Comparison of ENCODE assay signal across 9 cellular contexts in genomic region chr2:188979119-188979729, GRCh38. TPM values are rescaled to one million over a fixed set of nuclear protein-coding genes. Genes with fewer than 3 reads are reported as not detected.
DNase-seq lines count a peak whose midpoint lies in the region; ATAC-seq and TF ChIP-seq lines count a peak whose summit lies in the region.
"Had no signal": no experiment of that assay in that cellular context is flagged by ENCODE, and none has a peak within 500 bp of the region (broad histone marks: within the 10 kb centered on the region; RNA-seq: fewer than 3 reads in every experiment).

No MANE protein-coding gene starts in this region.

- DNase-seq in activated CD4-positive, alpha-beta T cell treated with anti-CD3 and anti-CD28 coated beads, Interleukin-2, amount 10 ng/mL, durations not matched to agents 24 days and 14 days = no peak
- DNase-seq in activated CD4-positive, alpha-beta T cell treated with anti-CD3 and anti-CD28 coated beads for 4 hours = no peak
- DNase-seq in chondrocyte (ENCODE audit: low spot score) = no peak
- DNase-seq in stimulated activated naive CD8-positive, alpha-beta T cell treated with anti-CD3 and anti-CD28 coated beads, Interleukin-15, amount 100 ng/mL, for 72 hours = no peak
- no peak for DNase-seq in NCI-H2107 (lab: John Stamatoyannopoulos, UW)
- DNase-seq in G401 (ENCODE audit: low spot score) = no peak
- DNase-seq: activated CD4-positive, alpha-beta T cell treated with anti-CD3 and anti-CD28 coated beads for 1 hour had no signal

- ATAC-seq in HG02970 (IDR thresholded peaks at IDR 0.05; ENCODE audit: low FRiP score, unreplicated experiment) (peak; percentile 14), HG03196 (IDR thresholded peaks at IDR 0.05; ENCODE audit: unreplicated experiment) (no peak)
- peak; percentile 51 for ATAC-seq in stimulated activated naive CD8-positive, alpha-beta T cell treated with anti-CD3 and anti-CD28 coated beads, Interleukin-15, amount 100 ng/mL, for 72 hours

- H3K9me3 Mint-ChIP-seq in activated CD4-positive, alpha-beta T cell treated with anti-CD3 and anti-CD28 coated beads, Interleukin-2, amount 10 ng/mL, durations not matched to agents 24 days and 14 days = no peaks in the 10 kb centered on the region
- no peaks in the 10 kb centered on the region for H3K9me3 Mint-ChIP-seq in chondrocyte (ENCODE audit: low read depth)
- no peaks in the 10 kb centered on the region for H3K9me3 Mint-ChIP-seq in stimulated activated naive CD8-positive, alpha-beta T cell treated with anti-CD3 and anti-CD28 coated beads, Interleukin-15, amount 100 ng/mL, for 72 hours

- peak overlapping the region; percentile 85 for H3K27ac Mint-ChIP-seq in activated CD4-positive, alpha-beta T cell treated with anti-CD3 and anti-CD28 coated beads, Interleukin-2, amount 10 ng/mL, durations not matched to agents 24 days and 14 days
- peak overlapping the region; percentile 99 for H3K27ac Mint-ChIP-seq in chondrocyte (ENCODE audit: unreplicated experiment)
- H3K27ac Mint-ChIP-seq in stimulated activated naive CD8-positive, alpha-beta T cell treated with anti-CD3 and anti-CD28 coated beads, Interleukin-15, amount 100 ng/mL, for 72 hours = peak overlapping the region; percentile 83 to 94

- no peak for TF ChIP-seq CTCF in chondrocyte (IDR thresholded peaks at IDR 0.05)

- peak overlapping the region; percentile 34 for H3K4me3 Mint-ChIP-seq in activated CD4-positive, alpha-beta T cell treated with anti-CD3 and anti-CD28 coated beads, Interleukin-2, amount 10 ng/mL, durations not matched to agents 24 days and 14 days
- H3K4me3 Mint-ChIP-seq in chondrocyte (ENCODE audit: unreplicated experiment) = peak overlapping the region; percentile 100
- H3K4me3 Mint-ChIP-seq in stimulated activated naive CD8-positive, alpha-beta T cell treated with anti-CD3 and anti-CD28 coated beads, Interleukin-15, amount 100 ng/mL, for 72 hours = peak overlapping the region; percentile 34 to 55

- H3K4me1 Mint-ChIP-seq in activated CD4-positive, alpha-beta T cell treated with anti-CD3 and anti-CD28 coated beads, Interleukin-2, amount 10 ng/mL, durations not matched to agents 24 days and 14 days = peaks cover 9% of the 10 kb centered on the region
- peaks cover 49% of the 10 kb centered on the region for H3K4me1 Mint-ChIP-seq in chondrocyte (ENCODE audit: low read depth)
- H3K4me1 Mint-ChIP-seq in stimulated activated naive CD8-positive, alpha-beta T cell treated with anti-CD3 and anti-CD28 coated beads, Interleukin-15, amount 100 ng/mL, for 72 hours = peaks cover 22% of the 10 kb centered on the region

- H3K27me3 Mint-ChIP-seq in activated CD4-positive, alpha-beta T cell treated with anti-CD3 and anti-CD28 coated beads, Interleukin-2, amount 10 ng/mL, durations not matched to agents 24 days and 14 days = peaks cover 4% of the 10 kb centered on the region
- no peaks in the 10 kb centered on the region for H3K27me3 Mint-ChIP-seq in chondrocyte (ENCODE audit: low read depth)
- peaks cover 17% of the 10 kb centered on the region for H3K27me3 Mint-ChIP-seq in stimulated activated naive CD8-positive, alpha-beta T cell treated with anti-CD3 and anti-CD28 coated beads, Interleukin-15, amount 100 ng/mL, for 72 hours

- intact Hi-C loops in activated CD4-positive, alpha-beta T cell treated with anti-CD3 and anti-CD28 coated beads, Interleukin-2, amount 10 ng/mL, durations not matched to agents 24 days and 14 days (cut with micrococcal nuclease) = loop anchor here (5.0 kb wide), 2 partner anchors 308 to 463 kb away; partner anchors contain the start of gene WDR75

- H3K36me3 Mint-ChIP-seq in activated CD4-positive, alpha-beta T cell treated with anti-CD3 and anti-CD28 coated beads, Interleukin-2, amount 10 ng/mL, durations not matched to agents 24 days and 14 days (ENCODE audit: low read depth) = no peaks in the 10 kb centered on the region
- peaks cover 32% of the 10 kb centered on the region for H3K36me3 Mint-ChIP-seq in chondrocyte (ENCODE audit: low read depth)

- in situ Hi-C loops in G401 (cut with HindIII; ENCODE audit: low sequenced_read_pairs) = no loop called here

RNA-seq across cellular contexts. Expression of gene COL3A1, which starts 5.1 kb away (rescaled TPM):
- 0.09 TPM in 1 of 2 replicates, not detected in the other for total RNA-seq in activated CD4-positive, alpha-beta T cell treated with anti-CD3 and anti-CD28 coated beads, Interleukin-2, amount 10 ng/mL, durations not matched to agents 24 days and 14 days
- total RNA-seq in chondrocyte = 7,827 to 10,007 TPM (median 8,099 TPM) in 3 replicates
- 347 and 349 TPM in 2 replicates for total RNA-seq in G401 (2014; rRNA removed; shearing (Covaris generic))

Comparison
In these comparisons a context has a peak if more than half of its experiments do, and no peak if none do; other contexts are left out.
1. H3K4me3 Mint-ChIP-seq: peak in every context shown above with its lines; median percentile 100 in chondrocyte; 44 in stimulated activated naive CD8-positive, alpha-beta T cell treated with anti-CD3 and anti-CD28 coated beads, Interleukin-15, amount 100 ng/mL, for 72 hours; 34 in activated CD4-positive, alpha-beta T cell treated with anti-CD3 and anti-CD28 coated beads, Interleukin-2, amount 10 ng/mL, durations not matched to agents 24 days and 14 days.
2. RNA of gene COL3A1, which starts 5.1 kb away (total RNA-seq): 7,827 to 10,007 TPM in chondrocyte and 347 to 349 TPM in G401; 0.09 TPM in activated CD4-positive, alpha-beta T cell treated with anti-CD3 and anti-CD28 coated beads, Interleukin-2, amount 10 ng/mL, durations not matched to agents 24 days and 14 days; every median in the first group is over 100 times any median in the second.
3. Peak in every context shown above with its lines, with median percentiles within 50 percentile points of each other: H3K27ac Mint-ChIP-seq.